In genomic region chrX:110420771-110421498, GRCh38 we compare ENCODE assay signal across 9 cellular contexts.
DNase-seq lines count a peak whose midpoint lies in the region; ATAC-seq and TF ChIP-seq lines count a peak whose summit lies in the region.
"Had no signal": no experiment of that assay in that cellular context is flagged by ENCODE, and none has a peak within 500 bp of the region (broad histone marks: within the 10 kb centered on the region; RNA-seq: fewer than 3 reads in every experiment).

No MANE protein-coding gene starts in this region.

- H3K4me1 Mint-ChIP-seq in activated T-helper 2 cell treated with anti-CD3 and anti-CD28 coated beads, Interferon-gamma antibody, Interleukin-2, Interleukin-4, amounts not matched to agents 10 μg/mL and 5 μg/mL and 100 μg/mL, durations not matched to agents 14 hours and 24 hours and 36 hours (ENCODE audit: low read depth), result no peaks in the 10 kb centered on the region

- peak; percentile 49 for ATAC-seq in GM18909 (IDR thresholded peaks at IDR 0.05; ENCODE audit: poor library complexity, unreplicated experiment)

- peak; percentile 83 for DNase-seq in Ammon's horn (ENCODE audit: low spot score)
- DNase-seq in OCI-M1 (lab: John Stamatoyannopoulos, UW), result peak; percentile 46
- no peak for DNase-seq in fibroblast of the aortic adventitia (ENCODE audit: low read depth)
- no peak for DNase-seq in AML-193 (lab: John Stamatoyannopoulos, UW)
- no peak for DNase-seq in activated T-helper 2 cell treated with anti-CD3 and anti-CD28 coated beads, Interferon-gamma antibody, Interleukin-2, Interleukin-4, amounts not matched to agents 10 μg/mL and 5 μg/mL and 100 μg/mL, durations not matched to agents 14 hours and 24 hours and 36 hours (ENCODE audit: low spot score)
- no peak for DNase-seq in retina
- no peak for DNase-seq in activated naive CD4-positive, alpha-beta T cell treated with anti-CD3 and anti-CD28 coated beads, Interleukin-2, amount 50 U/mL, for 16 hours
- DNase-seq: right cardiac atrium had no signal

- TF ChIP-seq CTCF in fibroblast of the aortic adventitia (IDR thresholded peaks at IDR 0.05; ENCODE audit: insufficient read depth, low read length), result peak; percentile 25

- intact Hi-C loops in activated T-helper 2 cell treated with anti-CD3 and anti-CD28 coated beads, Interferon-gamma antibody, Interleukin-2, Interleukin-4, amounts not matched to agents 10 μg/mL and 5 μg/mL and 100 μg/mL, durations not matched to agents 14 hours and 24 hours and 36 hours (cut with micrococcal nuclease), result no loop called here

- no peaks in the 10 kb centered on the region for H3K9me3 Mint-ChIP-seq in activated T-helper 2 cell treated with anti-CD3 and anti-CD28 coated beads, Interferon-gamma antibody, Interleukin-2, Interleukin-4, amounts not matched to agents 10 μg/mL and 5 μg/mL and 100 μg/mL, durations not matched to agents 14 hours and 24 hours and 36 hours

- H3K27ac Mint-ChIP-seq in activated T-helper 2 cell treated with anti-CD3 and anti-CD28 coated beads, Interferon-gamma antibody, Interleukin-2, Interleukin-4, amounts not matched to agents 10 μg/mL and 5 μg/mL and 100 μg/mL, durations not matched to agents 14 hours and 24 hours and 36 hours, result no peak overlapping the region

- H3K4me3 Mint-ChIP-seq in activated T-helper 2 cell treated with anti-CD3 and anti-CD28 coated beads, Interferon-gamma antibody, Interleukin-2, Interleukin-4, amounts not matched to agents 10 μg/mL and 5 μg/mL and 100 μg/mL, durations not matched to agents 14 hours and 24 hours and 36 hours (ENCODE audit: low read depth), result no peak overlapping the region

- no peaks in the 10 kb centered on the region for H3K27me3 Mint-ChIP-seq in activated T-helper 2 cell treated with anti-CD3 and anti-CD28 coated beads, Interferon-gamma antibody, Interleukin-2, Interleukin-4, amounts not matched to agents 10 μg/mL and 5 μg/mL and 100 μg/mL, durations not matched to agents 14 hours and 24 hours and 36 hours (ENCODE audit: low read depth)

- no peaks in the 10 kb centered on the region for H3K36me3 Mint-ChIP-seq in activated T-helper 2 cell treated with anti-CD3 and anti-CD28 coated beads, Interferon-gamma antibody, Interleukin-2, Interleukin-4, amounts not matched to agents 10 μg/mL and 5 μg/mL and 100 μg/mL, durations not matched to agents 14 hours and 24 hours and 36 hours (ENCODE audit: low read depth)

- H3K4me3 ChIP-seq in fibroblast of the aortic adventitia (ENCODE audit: low read depth, low read length), result no peak overlapping the region

Comparison
In these comparisons a context has a peak if more than half of its experiments do, and no peak if none do; other contexts are left out.
1. DNase-seq: peak in Ammon's horn (single experiment) and OCI-M1 (single experiment); none in fibroblast of the aortic adventitia (single experiment), AML-193 (0 of 2), activated T-helper 2 cell treated with anti-CD3 and anti-CD28 coated beads, Interferon-gamma antibody, Interleukin-2, Interleukin-4, amounts not matched to agents 10 μg/mL and 5 μg/mL and 100 μg/mL, durations not matched to agents 14 hours and 24 hours and 36 hours (single experiment), retina (single experiment) and activated naive CD4-positive, alpha-beta T cell treated with anti-CD3 and anti-CD28 coated beads, Interleukin-2, amount 50 U/mL, for 16 hours (single experiment).